In the genomic region with DNA sequence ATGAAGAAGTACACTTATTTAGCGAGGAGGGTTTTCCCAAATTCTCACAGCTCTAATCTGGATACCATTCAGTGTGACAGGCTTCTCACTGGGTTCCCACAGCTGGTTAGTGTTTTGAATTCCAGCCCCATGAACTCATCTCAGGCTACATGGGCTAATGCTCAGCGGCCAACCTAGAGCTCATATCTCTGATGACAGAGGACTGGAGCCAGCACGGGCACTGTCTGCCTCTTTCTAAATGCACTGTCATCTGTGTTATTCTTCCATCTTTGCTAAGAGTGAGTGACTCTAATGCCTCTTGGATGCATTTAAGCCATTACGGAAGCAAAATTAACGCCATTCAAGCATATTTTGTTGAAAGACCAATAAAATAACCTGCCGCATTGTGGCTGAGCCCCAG, we compare ENCODE assay signal across 11 cellular contexts.
DNase-seq lines count a peak whose midpoint lies in the region; ATAC-seq and TF ChIP-seq lines count a peak whose summit lies in the region.
"Had no signal": no experiment of that assay in that cellular context is flagged by ENCODE, and none has a peak within 500 bp of the region (broad histone marks: within the 10 kb centered on the region; RNA-seq: fewer than 3 reads in every experiment).

No MANE protein-coding gene starts in this region.

- intact Hi-C loops in sciatic nerve (cut with DNase I) = no loop called here

- no peak for TF ChIP-seq CTCF in right atrium auricular region (IDR thresholded peaks at IDR 0.05)

- peak; percentile 72 for DNase-seq in H4 (ENCODE audit: low spot score)
- DNase-seq in amniotic stem cell (lab: John Stamatoyannopoulos, UW) = peak; percentile 84
- peak; percentile 82 for DNase-seq in right atrium auricular region (ENCODE audit: low spot score)
- DNase-seq in sciatic nerve (ENCODE audit: low spot score) = no peak
- no peak for DNase-seq in NCI-H1105 (lab: John Stamatoyannopoulos, UW)
- DNase-seq in erythroblast (lab: John Stamatoyannopoulos, UW) = no peak
- DNase-seq in medulla oblongata (ENCODE audit: extremely low spot score) = no peak
- DNase-seq in effector CD8-positive, alpha-beta T cell (lab: John Stamatoyannopoulos, UW) = no peak
- DNase-seq: activated CD4-positive, alpha-beta T cell treated with anti-CD3 and anti-CD28 coated beads for 36 hours; naive thymus-derived CD4-positive, alpha-beta T cell; NCI-H524 had no signal

- no peak overlapping the region for H3K4me3 ChIP-seq in right atrium auricular region

- no peak for TF ChIP-seq POLR2A in erythroblast (IDR thresholded peaks at IDR 0.05; ENCODE audit: low read length)

- ATAC-seq in sciatic nerve = peak; percentile 58
- ATAC-seq: activated CD4-positive, alpha-beta T cell treated with anti-CD3 and anti-CD28 coated beads for 36 hours; naive thymus-derived CD4-positive, alpha-beta T cell had no signal

- peak overlapping the region; percentile 63 to 83 for H3K27ac ChIP-seq in right atrium auricular region

- peaks cover 0 to 29% of the 10 kb centered on the region in 2 donors for H3K4me1 ChIP-seq in right atrium auricular region

- no peaks in the 10 kb centered on the region for H3K36me3 ChIP-seq in right atrium auricular region

- H3K27me3 ChIP-seq in right atrium auricular region = no peaks in the 10 kb centered on the region

- no peaks in the 10 kb centered on the region for H3K9me3 ChIP-seq in right atrium auricular region

Comparison
In these comparisons a context has a peak if more than half of its experiments do, and no peak if none do; other contexts are left out.
1. DNase-seq: peak in H4 (single experiment), amniotic stem cell (single experiment) and right atrium auricular region (single experiment); none in sciatic nerve (single experiment), NCI-H1105 (single experiment), erythroblast (0 of 2), medulla oblongata (single experiment) and effector CD8-positive, alpha-beta T cell (single experiment).